9 cellular contexts compared by ENCODE assay signal in the genomic region with DNA sequence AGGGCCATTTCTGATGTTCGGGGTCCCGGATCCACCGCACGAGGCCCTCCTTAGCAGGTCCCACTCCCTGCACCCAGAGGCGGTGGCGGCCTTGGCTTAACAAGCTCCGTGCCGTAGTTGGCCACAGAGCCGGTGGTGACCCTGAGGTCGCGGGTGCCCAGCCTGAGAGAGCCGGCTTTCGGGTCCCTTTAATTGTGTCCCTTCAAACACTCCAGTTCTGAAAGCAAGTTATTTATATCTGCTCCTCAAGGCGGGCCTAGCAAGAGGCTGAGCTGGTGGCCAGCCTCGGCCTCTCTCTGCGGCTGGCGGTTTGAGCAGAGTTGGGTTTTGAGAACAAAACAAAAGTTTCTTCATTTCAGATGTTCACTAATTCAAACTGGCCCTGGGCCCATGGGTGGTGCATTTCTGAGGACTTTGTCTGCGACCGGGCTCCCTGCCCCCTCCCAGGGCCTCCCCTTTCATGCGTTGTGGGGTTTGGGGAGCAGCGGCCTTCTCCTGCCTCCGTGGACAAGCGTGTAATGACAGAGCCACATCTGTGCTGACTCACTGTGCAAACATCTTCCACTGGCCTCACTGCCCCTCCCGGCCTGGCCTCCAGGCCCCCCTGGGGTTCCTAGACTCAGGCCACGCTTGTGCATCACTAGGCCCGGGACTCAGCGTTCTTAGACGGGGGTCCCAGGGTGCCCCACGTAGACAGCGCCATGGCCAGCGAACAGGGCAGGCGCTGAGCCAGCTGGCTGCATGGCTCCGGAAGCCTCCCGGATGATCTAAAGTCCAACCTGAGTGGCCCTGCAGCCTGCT. TPM values are rescaled to one million over a fixed set of nuclear protein-coding genes. Genes with fewer than 3 reads are reported as not detected.
A peak's percentile ranks its signal among the peaks of the same experiment; 100 is the strongest.
DNase-seq lines count a peak whose midpoint lies in the region; ATAC-seq lines count a peak whose summit lies in the region.
"Had no signal": no experiment of that assay in that cellular context is flagged by ENCODE, and none has a peak within 500 bp of the region (broad histone marks: within the 10 kb centered on the region; RNA-seq: fewer than 3 reads in every experiment).

No MANE protein-coding gene starts in this region.

- H3K27ac Mint-ChIP-seq in stimulated activated naive B cell treated with anti-CD40 and anti-IgM and Interleukin-4, amounts not matched to agents 10 μg/mL and 1 μg/mL and 100 μg/mL, for 72 hours, result no peak overlapping the region

- H4K20me1 ChIP-seq in GM23248 (ENCODE audit: insufficient read depth), result no peaks in the 10 kb centered on the region

- H2AFZ ChIP-seq in GM23248, result peak overlapping the region; percentile 54

- peaks cover 28% of the 10 kb centered on the region for H3F3A ChIP-seq in GM23248 (ENCODE audit: insufficient read depth)

- peak overlapping the region; percentile 59 for H3K4me3 ChIP-seq in GM23248
- H3K4me3 ChIP-seq in skeletal muscle satellite cell (ENCODE audit: low read length), result no peak overlapping the region

- ATAC-seq in left cardiac atrium (peak; percentile 62 to 86), HG02870 (IDR thresholded peaks at IDR 0.05; ENCODE audit: unreplicated experiment) (no peak)
- no peak for ATAC-seq in stimulated activated naive B cell treated with anti-CD40 and anti-IgM and Interleukin-4, amounts not matched to agents 10 μg/mL and 1 μg/mL and 100 μg/mL, for 72 hours (replicated peaks)

- H3K9ac ChIP-seq in GM23248, result peak overlapping the region; percentile 91
- H3K9ac ChIP-seq in skeletal muscle satellite cell (ENCODE audit: low read depth, low read length), result peak overlapping the region; percentile 9

- H3K9me3 ChIP-seq in GM23248 (ENCODE audit: low read depth), result no peaks in the 10 kb centered on the region
- H3K9me3 ChIP-seq in skeletal muscle satellite cell (replicated peaks; ENCODE audit: low read length), result no peaks in the 10 kb centered on the region

- H3K36me3 ChIP-seq in GM23248 (ENCODE audit: low read depth), result no peaks in the 10 kb centered on the region
- H3K36me3 ChIP-seq in skeletal muscle satellite cell (ENCODE audit: insufficient read depth, low read length), result no peaks in the 10 kb centered on the region

- H3K4me1 ChIP-seq in GM23248 (ENCODE audit: insufficient read depth), result peaks cover 33% of the 10 kb centered on the region
- H3K4me1 ChIP-seq in skeletal muscle satellite cell (ENCODE audit: control insufficient read depth, insufficient read depth, low read length), result peaks cover 24% of the 10 kb centered on the region

- H3K27me3 Mint-ChIP-seq in stimulated activated naive B cell treated with anti-CD40 and anti-IgM and Interleukin-4, amounts not matched to agents 10 μg/mL and 1 μg/mL and 100 μg/mL, for 72 hours, result peaks cover 4 to 12% of the 10 kb centered on the region in 2 donors

- intact Hi-C loops in left cardiac atrium (cut with DNase I), result no loop called here

- no peaks in the 10 kb centered on the region for H3K9me2 ChIP-seq in GM23248 (ENCODE audit: insufficient read depth)

- DNase-seq in GM23248 (peak; percentile 97), left cardiac atrium (peak; percentile 64), midbrain (lab: John Stamatoyannopoulos, UW) (no peak), middle frontal gyrus (ENCODE audit: extremely low spot score, low spot score) (no peak)
- peak; percentile 36 for DNase-seq in activated CD8-positive, alpha-beta memory T cell treated with anti-CD3 and anti-CD28 coated beads, Interleukin-2, amount 50 U/mL, for 48 hours
- no peak for DNase-seq in stimulated activated naive B cell treated with anti-CD40 and anti-IgM and Interleukin-4, amounts not matched to agents 10 μg/mL and 1 μg/mL and 100 μg/mL, for 72 hours
- DNase-seq: NCI-H526 had no signal

- in situ Hi-C loops in GM23248 (cut with MboI), result no loop called here

- no peak overlapping the region for H3K4me3 Mint-ChIP-seq in stimulated activated naive B cell treated with anti-CD40 and anti-IgM and Interleukin-4, amounts not matched to agents 10 μg/mL and 1 μg/mL and 100 μg/mL, for 72 hours

- peak overlapping the region; percentile 98 for H3K27ac ChIP-seq in GM23248

- H3K27me3 ChIP-seq in GM23248 (replicated peaks; ENCODE audit: insufficient read depth) (no peaks in the 10 kb centered on the region), skeletal muscle satellite cell (ENCODE audit: control insufficient read depth, insufficient read depth, low read length) (no peaks in the 10 kb centered on the region)

- no peaks in the 10 kb centered on the region for H3K4me1 Mint-ChIP-seq in stimulated activated naive B cell treated with anti-CD40 and anti-IgM and Interleukin-4, amounts not matched to agents 10 μg/mL and 1 μg/mL and 100 μg/mL, for 72 hours

- H3K9me3 Mint-ChIP-seq in stimulated activated naive B cell treated with anti-CD40 and anti-IgM and Interleukin-4, amounts not matched to agents 10 μg/mL and 1 μg/mL and 100 μg/mL, for 72 hours, result no peaks in the 10 kb centered on the region

- H3K4me2 ChIP-seq in GM23248 (ENCODE audit: unreplicated experiment), result peak overlapping the region; percentile 80
- H3K4me2 ChIP-seq in skeletal muscle satellite cell (ENCODE audit: low read length), result peak overlapping the region; percentile 47

- H3K79me2 ChIP-seq in GM23248 (ENCODE audit: insufficient read depth), result no peaks in the 10 kb centered on the region

- 4 to 6% methylated on average over 33 to 34 of the region's 34 CpGs for WGBS in GM23248 (ENCODE audit: low coverage in 1 of 2, low lambda C conversion rate in 2 of 2, missing lambda C conversion rate in 2 of 2), 2 experiments

- H3K36me3 Mint-ChIP-seq in stimulated activated naive B cell treated with anti-CD40 and anti-IgM and Interleukin-4, amounts not matched to agents 10 μg/mL and 1 μg/mL and 100 μg/mL, for 72 hours, result no peaks in the 10 kb centered on the region

RNA-seq across cellular contexts. Expression of gene COL5A1, which starts 49.4 kb away (rescaled TPM):
- total RNA-seq in GM23248 (2014; rRNA removed; shearing (Covaris generic)), result 812 and 897 TPM in 2 replicates
- 206 and 211 TPM in 2 replicates for polyA plus RNA-seq in GM23248 (2016; fragmentation: Nextera tagmentation; extraction: Ambion mirVana)
- total RNA-seq in left cardiac atrium, result 10 to 100 TPM; 29.8 to 35.2 TPM
- 64.6 and 148 TPM in 2 replicates for total RNA-seq in skeletal muscle satellite cell (2012; rRNA removed)

Comparison
In these comparisons a context has a peak if more than half of its experiments do, and no peak if none do; other contexts are left out.
1. DNase-seq: peak in GM23248 (single experiment), activated CD8-positive, alpha-beta memory T cell treated with anti-CD3 and anti-CD28 coated beads, Interleukin-2, amount 50 U/mL, for 48 hours (single experiment) and left cardiac atrium (single experiment); none in midbrain (single experiment), middle frontal gyrus (single experiment) and stimulated activated naive B cell treated with anti-CD40 and anti-IgM and Interleukin-4, amounts not matched to agents 10 μg/mL and 1 μg/mL and 100 μg/mL, for 72 hours (single experiment).
2. ATAC-seq: peak in left cardiac atrium (2 of 2); none in HG02870 (single experiment) and stimulated activated naive B cell treated with anti-CD40 and anti-IgM and Interleukin-4, amounts not matched to agents 10 μg/mL and 1 μg/mL and 100 μg/mL, for 72 hours (0 of 2).
3. RNA of gene COL5A1, which starts 49.4 kb away (total RNA-seq): 812 to 897 TPM in GM23248; 29.8 to 35.2 TPM in left cardiac atrium; every median in the first group is over 10 times any median in the second.